In genomic region chr6:128478230-128479047, GRCh38 we compare ENCODE assay signal across 11 cellular contexts. TPM values are rescaled to one million over a fixed set of nuclear protein-coding genes. Genes with fewer than 3 reads are reported as not detected.
DNase-seq lines count a peak whose midpoint lies in the region; ATAC-seq, FAIRE-seq and TF ChIP-seq lines count a peak whose summit lies in the region.
"Had no signal": no experiment of that assay in that cellular context is flagged by ENCODE, and none has a peak within 500 bp of the region (broad histone marks: within the 10 kb centered on the region; RNA-seq: fewer than 3 reads in every experiment).

No MANE protein-coding gene starts in this region.

- no peak overlapping the region for H3K23ac ChIP-seq in mesenchymal stem cell (ENCODE audit: low read length in 2 of 2)

- H3K36me3 ChIP-seq in heart right ventricle (no peaks in the 10 kb centered on the region), GM12878 (ENCODE audit: control insufficient read depth in 2 of 2, insufficient read depth in 2 of 2, low read length in 1 of 2) (no peaks in the 10 kb centered on the region), mesenchymal stem cell (ENCODE audit: control insufficient read depth in 1 of 2, insufficient read depth in 2 of 2, low read depth in 1 of 2, low read length in 2 of 2) (no peaks in the 10 kb centered on the region), upper lobe of right lung (no peaks in the 10 kb centered on the region)

- SMC1A ChIA-PET in GM12878 (lab: Charles Lee; ENCODE audit: uncharacterized antibody, unreplicated experiment) = no interaction called here

- H3K4me2 ChIP-seq in GM12878 (ENCODE audit: control insufficient read depth, insufficient read depth) (no peak overlapping the region), mesenchymal stem cell (ENCODE audit: low read length, poor library complexity, severe bottlenecking) (no peak overlapping the region)

- no peak for TF ChIP-seq POLR2A in GM12878 (IDR thresholded peaks at IDR 0.05; ENCODE audit: low read depth, low read length)
- TF ChIP-seq POLR2A in erythroblast (IDR thresholded peaks at IDR 0.05; ENCODE audit: low read length) = no peak

- no peak overlapping the region for H3K14ac ChIP-seq in mesenchymal stem cell (ENCODE audit: low read length in 2 of 2)

- CTCF ChIA-PET in GM12878 (lab: Yijun Ruan, JAX) = no interaction called here

- H2BK5ac ChIP-seq in mesenchymal stem cell (ENCODE audit: low read depth, low read length, poor library complexity, severe bottlenecking) = no peak overlapping the region

- TF ChIP-seq EP300 in GM12878 (IDR thresholded peaks at IDR 0.05; ENCODE audit: borderline replicate concordance in 1 of 2, control insufficient read depth in 1 of 2, low read depth in 2 of 2, low read length in 2 of 2) = no peak

- H2BK15ac ChIP-seq in mesenchymal stem cell (ENCODE audit: low read depth, poor library complexity, severe bottlenecking) = no peak overlapping the region

- RAD21 ChIA-PET in GM12878 (lab: Charles Lee; ENCODE audit: unreplicated experiment) = no interaction called here

- no peak for TF ChIP-seq CTCF in heart right ventricle (IDR thresholded peaks at IDR 0.05)
- TF ChIP-seq CTCF in GM12878 (IDR thresholded peaks at IDR 0.05 in 2 of 3, conservative IDR thresholded peaks at IDR 0.05 in 1 of 3; ENCODE audit: control insufficient read depth in 2 of 3, extremely low read depth in 1 of 3, insufficient read depth in 1 of 3, low read depth in 3 of 3, low read length in 3 of 3) = no peak
- TF ChIP-seq CTCF in upper lobe of right lung (IDR thresholded peaks at IDR 0.05) = no peak

- no peaks in the 10 kb centered on the region for H4K20me1 ChIP-seq in GM12878 (ENCODE audit: control insufficient read depth, insufficient read depth)

- H2BK120ac ChIP-seq in mesenchymal stem cell (ENCODE audit: low read depth, low read length) = no peak overlapping the region

- ATAC-seq in heart right ventricle (peak in 2 of 8 donors; percentile 13 to 32), Right ventricle myocardium inferior (no peak), GM12878 (no peak; the same call in 2 of the 3 replicates), upper lobe of right lung (peak; percentile 76)

- H3K4ac ChIP-seq in mesenchymal stem cell (ENCODE audit: low read depth in 1 of 2, low read length in 2 of 2) = no peak overlapping the region

- no peak for TF ChIP-seq RAD21 in GM12878 (IDR thresholded peaks at IDR 0.05; ENCODE audit: insufficient read depth, low read depth, low read length)

- no peak for FAIRE-seq in GM12878 (lab: Jason Lieb, UNC)
- FAIRE-seq: colon had no signal

- H3K27ac ChIP-seq in heart right ventricle (peak overlapping the region in 6 of 10 donors; percentile 3 to 40 (median 18)), GM12878 (ENCODE audit: control insufficient read depth, insufficient read depth) (no peak overlapping the region), mesenchymal stem cell (ENCODE audit: low read length, poor library complexity, severe bottlenecking) (no peak overlapping the region), upper lobe of right lung (peak overlapping the region; percentile 38)

- in situ Hi-C loops in GM12878 (cut with MboI) = no loop called here

- H2BK12ac ChIP-seq in mesenchymal stem cell (ENCODE audit: low read length in 2 of 2) = no peak overlapping the region

- POLR2A ChIA-PET in GM12878 (lab: Charles Lee) = no interaction called here

- H3K9ac ChIP-seq in GM12878 (ENCODE audit: control insufficient read depth, insufficient read depth, low read length) (no peak overlapping the region), mesenchymal stem cell (ENCODE audit: low read length) (peak overlapping the region; percentile 62)

- H3K4me1 ChIP-seq in heart right ventricle = peaks cover 2 to 77% (median 53%) of the 10 kb centered on the region in 9 donors
- no peaks in the 10 kb centered on the region for H3K4me1 ChIP-seq in GM12878 (ENCODE audit: control insufficient read depth, insufficient read depth, low read length)
- peaks cover 2% of the 10 kb centered on the region for H3K4me1 ChIP-seq in mesenchymal stem cell (ENCODE audit: control insufficient read depth, insufficient read depth, low read depth, low read length)
- peaks cover 9% of the 10 kb centered on the region for H3K4me1 ChIP-seq in upper lobe of right lung

- intact Hi-C loops in heart right ventricle (cut with DNase I) = no loop called here
- intact Hi-C loops in Right ventricle myocardium inferior (cut with DNase I) = no loop called here
- intact Hi-C loops in GM12878 (cut with micrococcal nuclease; ENCODE audit: unreplicated experiment) = no loop called here
- intact Hi-C loops in upper lobe of right lung (cut with DNase I) = no loop called here

- peaks cover 17% of the 10 kb centered on the region for H3K79me1 ChIP-seq in mesenchymal stem cell (replicated peaks; ENCODE audit: low read length, poor library complexity, severe bottlenecking)

- H3K27me3 ChIP-seq in heart right ventricle (no peaks in the 10 kb centered on the region), GM12878 (replicated peaks in 1 of 2; ENCODE audit: control insufficient read depth in 2 of 2, insufficient read depth in 2 of 2, low read length in 1 of 2) (no peaks in the 10 kb centered on the region), mesenchymal stem cell (ENCODE audit: control insufficient read depth in 1 of 2, insufficient read depth in 1 of 2, low read length in 2 of 2) (no peaks in the 10 kb centered on the region), upper lobe of right lung (no peaks in the 10 kb centered on the region)

- no peak overlapping the region for H2AK5ac ChIP-seq in mesenchymal stem cell (ENCODE audit: low read length, severe bottlenecking)

- no TSS peak for BruUV-seq in GM12878 (replicated peaks; lab: Mats Ljungman, UMichigan)

- H4K91ac ChIP-seq in mesenchymal stem cell (ENCODE audit: low read length) = no peak overlapping the region

- H3K79me2 ChIP-seq in GM12878 (ENCODE audit: control insufficient read depth, insufficient read depth, low read length) = no peaks in the 10 kb centered on the region

- peak overlapping the region in 9 of 10 donors; percentile 1 to 44 (median 28) for H3K4me3 ChIP-seq in heart right ventricle
- H3K4me3 ChIP-seq in GM12878 = no peak overlapping the region
- H3K4me3 ChIP-seq in mesenchymal stem cell (ENCODE audit: insufficient read depth in 1 of 2, low read depth in 1 of 2, low read length in 2 of 2) = peak overlapping the region in 1 of 2 experiments; percentile 68
- peak overlapping the region; percentile 36 for H3K4me3 ChIP-seq in upper lobe of right lung

- H3K18ac ChIP-seq in mesenchymal stem cell (ENCODE audit: low read depth in 1 of 2, low read length in 2 of 2) = no peak overlapping the region

- DNase-seq in heart right ventricle (no peak), Right ventricle myocardium inferior (ENCODE audit: missing footprints) (no peak), GM12878 (ENCODE audit: low read depth, low spot score) (no peak), mesenchymal stem cell (no peak), upper lobe of right lung (no peak), islet precursor cell (no peak), NCI-H226 (no peak), erythroblast (lab: John Stamatoyannopoulos, UW) (no peak)
- DNase-seq: activated CD4-positive, alpha-beta T cell treated with anti-CD3 and anti-CD28 coated beads for 4 hours; Kasumi-1 had no signal

- 62 to 82% methylated on average over 3 of the region's 3 CpGs for WGBS in heart right ventricle, 2 donors
- 54% methylated on average over 3 of the region's 3 CpGs for WGBS in GM12878 (ENCODE audit: insufficient coverage, insufficient replicate concordance, low lambda C conversion rate, missing lambda C conversion rate)
- WGBS in mesenchymal stem cell = 100% methylated on average over 2 of the region's 3 CpGs

- H2AFZ ChIP-seq in GM12878 (ENCODE audit: control insufficient read depth, low read depth, low read length) = peak overlapping the region; percentile 29
- H2AFZ ChIP-seq in mesenchymal stem cell (ENCODE audit: low read depth, low read length) = no peak overlapping the region

- H4K8ac ChIP-seq in mesenchymal stem cell (ENCODE audit: low read length) = peak overlapping the region; percentile 7

- H3K9me3 ChIP-seq in heart right ventricle (no peaks in the 10 kb centered on the region), GM12878 (replicated peaks; ENCODE audit: control insufficient read depth, insufficient read depth, low read length) (no peaks in the 10 kb centered on the region), mesenchymal stem cell (ENCODE audit: control insufficient read depth, low read length) (no peaks in the 10 kb centered on the region), upper lobe of right lung (no peaks in the 10 kb centered on the region)

TF ChIP-seq in GM12878, 131 proteins besides CTCF, POLR2A, EP300 and RAD21 (continues in another document):
- TF ChIP-seq TCF12 (IDR thresholded peaks at IDR 0.05; ENCODE audit: low read depth, low read length) = no peak
- TF ChIP-seq EED (IDR thresholded peaks at IDR 0.05; ENCODE audit: low read depth) = no peak
- no peak for TF ChIP-seq USF1 (IDR thresholded peaks at IDR 0.05; ENCODE audit: borderline replicate concordance, extremely low read length, insufficient read depth, low read depth, low read length)

RNA-seq across cellular contexts. Expression of gene PTPRK, which starts 42.0 kb away (rescaled TPM):
- total RNA-seq in heart right ventricle (10 to 100 TPM; 27.1 to 47.7 (median 36.5) TPM), Right ventricle myocardium inferior (30.1 TPM), GM12878 (2014; rRNA removed) (0.44 and 0.62 TPM in 2 replicates), GM12878 (2014; rRNA removed; fragmentation: Illumina TruSeq; extraction: Trizol) (1.0 and 1.4 TPM in 2 replicates), GM12878 (2021) (0.85 and 1.0 TPM in 2 replicates), upper lobe of right lung (64.6 TPM)
- polyA plus RNA-seq in heart right ventricle (1 to 10 TPM; 7.5 to 9.1 TPM), GM12878 (2011; rRNA removed) (1.4 and 1.9 TPM in 2 replicates), GM12878 (2014; fragmentation: Illumina TruSeq; extraction: Trizol) (0.54 and 1.5 TPM in 2 replicates), GM12878 (2014; fragmentation: Nextera tagmentation; extraction: Ambion mirVana) (under 1 TPM; 0.24 to 0.40 TPM), GM12878 (2014; rRNA removed) (0.56 and 0.95 TPM in 2 replicates), GM12878 (2016; fragmentation: Nextera tagmentation; extraction: Ambion mirVana) (under 1 TPM; 0.23 to 0.50 TPM)
- 4.9 and 5.0 TPM in 2 replicates for total RNA-seq in GM12878 (2013; cell fraction: nucleolus; rRNA removed)
- 0.12 TPM for polyA plus RNA-seq in GM12878 (2011; ENCODE audit: low read depth)
- 1.7 and 1.9 TPM in 2 replicates for polyA plus RNA-seq in GM12878 (2011; cell fraction: cytosol; rRNA removed)
- polyA plus RNA-seq in GM12878 (2011; cell fraction: nucleus; rRNA removed) = 1.7 and 2.1 TPM in 2 replicates
- polyA plus RNA-seq in GM12878 (2012) = 0.13 and 0.28 TPM in 2 replicates
- 6.4 and 6.9 TPM in 2 replicates for polyA minus RNA-seq in GM12878 (2011; rRNA and poly(A)+ RNA removed)
- polyA minus RNA-seq in GM12878 (2011; cell fraction: cytosol; rRNA and poly(A)+ RNA removed) = 1.4 and 3.5 TPM in 2 replicates
- 11.1 and 15.6 TPM in 2 replicates for polyA minus RNA-seq in GM12878 (2011; cell fraction: nucleus; rRNA and poly(A)+ RNA removed)
- 48.5 TPM for polyA plus RNA-seq in mesenchymal stem cell (2013, experiment 1 of 2)
- 49.0 TPM for polyA plus RNA-seq in mesenchymal stem cell (2013, experiment 2 of 2)

Comparison
In these comparisons a context has a peak if more than half of its experiments do, and no peak if none do; other contexts are left out.
1. H3K27ac ChIP-seq: peak in heart right ventricle (6 of 10) and upper lobe of right lung (single experiment); none in GM12878 (single experiment) and mesenchymal stem cell (single experiment).